2 cellular contexts compared by ENCODE assay signal in genomic region chrX:119479845-119480244, GRCh38.
TF ChIP-seq lines count a peak whose summit lies in the region.

No MANE protein-coding gene starts in this region.

TF ChIP-seq in K562, 482 proteins besides CTCF, POLR2A, EP300 and RAD21 (continued from another document):
- TF ChIP-seq PKNOX1 (IDR thresholded peaks at IDR 0.05) = peak; percentile 32; the same call in 1 of the 2 replicates
- TF ChIP-seq THRAP3 (IDR thresholded peaks at IDR 0.05; ENCODE audit: borderline replicate concordance) = no peak
- TF ChIP-seq BHLHE40 (IDR thresholded peaks at IDR 0.05; ENCODE audit: low read length) = peak; percentile 58
- peak; percentile 37; the same call in 1 of the 2 replicates for TF ChIP-seq USF1 (CRISPR knock-in tag; IDR thresholded peaks at IDR 0.05)
- no peak for TF ChIP-seq ZNF133 (CRISPR knock-in tag; IDR thresholded peaks at IDR 0.05)

TF ChIP-seq in SK-N-SH, 30 proteins besides CTCF, POLR2A, EP300 and RAD21 (continued from another document):
- no peak for TF ChIP-seq RXRA (IDR thresholded peaks at IDR 0.05; ENCODE audit: borderline replicate concordance, low read depth)
- no peak for TF ChIP-seq TAF1 (IDR thresholded peaks at IDR 0.05; ENCODE audit: borderline replicate concordance, low read depth, low read length)
- TF ChIP-seq MEF2A (IDR thresholded peaks at IDR 0.05; ENCODE audit: borderline replicate concordance, low read depth) = no peak
- TF ChIP-seq POLR2AphosphoS5 (IDR thresholded peaks at IDR 0.05; ENCODE audit: low read depth, low read length) = no peak
- no peak for TF ChIP-seq USF2 (IDR thresholded peaks at IDR 0.05; ENCODE audit: borderline replicate concordance, low read depth, low read length)
- no peak for TF ChIP-seq NRF1 (IDR thresholded peaks at IDR 0.05; ENCODE audit: low read depth, low read length)
- no peak for TF ChIP-seq GATA2 (CRISPR knock-in tag; IDR thresholded peaks at IDR 0.05)
TF ChIP-seq in SK-N-SH: peak in this region for 0.
